In the genomic region with DNA sequence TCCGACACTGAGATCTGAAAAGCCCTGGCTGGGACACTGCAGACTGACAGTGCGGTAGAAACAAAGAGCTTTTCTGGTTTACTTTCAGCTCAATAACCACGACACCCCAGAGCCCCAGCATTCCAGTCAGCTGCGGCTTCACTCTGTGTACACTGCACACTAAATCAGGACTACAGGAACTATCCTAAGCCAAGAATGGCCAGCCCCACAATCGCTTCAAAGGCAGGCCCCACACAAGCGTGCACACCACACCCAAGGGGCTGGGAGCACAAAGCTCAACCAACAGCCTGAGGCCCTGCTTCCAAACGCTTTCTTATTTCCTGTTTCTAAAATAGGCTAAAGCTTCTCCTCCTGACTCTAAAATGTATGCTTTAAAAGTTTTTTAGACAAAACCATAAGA, we compare ENCODE assay signal across 14 cellular contexts. TPM values are rescaled to one million over a fixed set of nuclear protein-coding genes. Genes with fewer than 3 reads are reported as not detected.
DNase-seq lines count a peak whose midpoint lies in the region; ATAC-seq and TF ChIP-seq lines count a peak whose summit lies in the region.
"Had no signal": no experiment of that assay in that cellular context is flagged by ENCODE, and none has a peak within 500 bp of the region (broad histone marks: within the 10 kb centered on the region; RNA-seq: fewer than 3 reads in every experiment).

No MANE protein-coding gene starts in this region.

- H3K4me1 ChIP-seq in uterus, result peaks cover 10 to 15% of the 10 kb centered on the region in 2 donors
- H3K4me1 ChIP-seq: adrenal gland had no signal

- TF ChIP-seq POLR2A in uterus (IDR thresholded peaks at IDR 0.05), result peak in 1 of 2 donors; percentile 22

- peak overlapping the region; percentile 53 to 89 for H3K27ac Mint-ChIP-seq in activated naive CD4-positive, alpha-beta T cell treated with anti-CD3 and anti-CD28 coated beads, Interleukin-2, amount 50 U/mL, for 72 hours
- peak overlapping the region; percentile 84 to 98 (median 94) for H3K27ac Mint-ChIP-seq in nephron

- peaks cover 21 to 49% of the 10 kb centered on the region in 2 donors for H3K36me3 Mint-ChIP-seq in activated naive CD4-positive, alpha-beta T cell treated with anti-CD3 and anti-CD28 coated beads, Interleukin-2, amount 50 U/mL, for 72 hours
- H3K36me3 Mint-ChIP-seq in nephron (ENCODE audit: low read depth), result peaks cover 69% of the 10 kb centered on the region

- H3K36me3 ChIP-seq in uterus, result no peaks in the 10 kb centered on the region

- intact Hi-C loops in uterus (cut with DNase I; ENCODE audit: low total_unique reads), result no loop called here

- H3K9me3 Mint-ChIP-seq in activated naive CD4-positive, alpha-beta T cell treated with anti-CD3 and anti-CD28 coated beads, Interleukin-2, amount 50 U/mL, for 72 hours, result no peaks in the 10 kb centered on the region
- H3K9me3 Mint-ChIP-seq in nephron, result no peaks in the 10 kb centered on the region

- no peaks in the 10 kb centered on the region for H3K9me3 ChIP-seq in uterus
- H3K9me3 ChIP-seq: adrenal gland had no signal

- H3K4me3 ChIP-seq in uterus, result no peak overlapping the region
- H3K4me3 ChIP-seq: adrenal gland had no signal

- peaks cover 17% of the 10 kb centered on the region for H3K4me1 Mint-ChIP-seq in nephron

- no peak for ATAC-seq in activated naive CD4-positive, alpha-beta T cell treated with anti-CD3 and anti-CD28 coated beads, Interleukin-2, amount 50 U/mL, for 72 hours
- no peak for ATAC-seq in GM21786 (IDR thresholded peaks at IDR 0.05; ENCODE audit: unreplicated experiment)
- no peak for ATAC-seq in GM19455 (IDR thresholded peaks at IDR 0.05; ENCODE audit: unreplicated experiment)
- ATAC-seq in HG03135 (IDR thresholded peaks at IDR 0.05; ENCODE audit: unreplicated experiment), result no peak
- ATAC-seq: stimulated activated naive CD8-positive, alpha-beta T cell treated with anti-CD3 and anti-CD28 coated beads, Interleukin-15, Interleukin-2, amounts not matched to agents 100 U/mL and 50 U/mL, for 24 hours had no signal

- DNase-seq in activated naive CD4-positive, alpha-beta T cell treated with anti-CD3 and anti-CD28 coated beads, Interleukin-2, amount 50 U/mL, for 72 hours (ENCODE audit: low spot score in 2 of 2), result no peak
- no peak for DNase-seq in activated naive CD4-positive, alpha-beta T cell (lab: John Stamatoyannopoulos, UW)
- peak; percentile 49 for DNase-seq in fibroblast of peridontal ligament (ENCODE audit: extremely low read depth)
- peak in 1 of 2 donors; percentile 47 for DNase-seq in uterus
- DNase-seq: activated CD4-positive, alpha-beta T cell treated with anti-CD3 and anti-CD28 coated beads for 4 hours; islet precursor cell; NCI-H1105 treated with DMSO at 0.1 percent for 48 hours; stimulated activated CD4-positive, alpha-beta T cell treated with anti-CD3 and anti-CD28 coated beads, Interleukin-1b, Interleukin-23, amount 100 ng/mL, for 48 hours; stimulated activated naive CD8-positive, alpha-beta T cell treated with anti-CD3 and anti-CD28 coated beads, Interleukin-15, Interleukin-2, amounts not matched to agents 100 U/mL and 50 U/mL, for 24 hours had no signal

- no peaks in the 10 kb centered on the region for H3K27me3 Mint-ChIP-seq in nephron (ENCODE audit: low read depth)

- TF ChIP-seq CTCF in nephron (IDR thresholded peaks at IDR 0.05; ENCODE audit: unreplicated experiment in 3 of 3), result no peak
- no peak for TF ChIP-seq CTCF in uterus (IDR thresholded peaks at IDR 0.05)

- H3K27me3 ChIP-seq in uterus, result no peaks in the 10 kb centered on the region
- H3K27me3 ChIP-seq: adrenal gland had no signal

- H3K27ac ChIP-seq in uterus, result peak overlapping the region; percentile 92 to 99

- no peak overlapping the region for H3K4me3 Mint-ChIP-seq in nephron

RNA-seq across cellular contexts. Expression of a gene that starts 28.4 kb away (rescaled TPM):
- 10 to 100 TPM; 20.5 to 25.3 TPM for total RNA-seq in activated naive CD4-positive, alpha-beta T cell treated with anti-CD3 and anti-CD28 coated beads, Interleukin-2, amount 50 U/mL, for 72 hours
- 10 to 100 TPM; 11.8 to 31.0 (median 26.0) TPM for total RNA-seq in uterus

RNA-seq across cellular contexts. Expression of a gene that starts 48.1 kb away (rescaled TPM):
- 10 to 100 TPM in 1 of 2 donors, 1 to 10 TPM in 1; 7.8 to 15.2 TPM for total RNA-seq in activated naive CD4-positive, alpha-beta T cell treated with anti-CD3 and anti-CD28 coated beads, Interleukin-2, amount 50 U/mL, for 72 hours
- total RNA-seq in uterus, result 100 to 1,000 TPM in 1 of 4 donors, 10 to 100 TPM in 2, 1 to 10 TPM in 1; 8.3 to 105 (median 48.7) TPM
